ENCODE assay signal across 20 cellular contexts in genomic region chr12:94070520-94070919, GRCh38.
A peak's percentile ranks its signal among the peaks of the same experiment; 100 is the strongest.
DNase-seq lines count a peak whose midpoint lies in the region; ATAC-seq, FAIRE-seq and TF ChIP-seq lines count a peak whose summit lies in the region.
"Had no signal": no experiment of that assay in that cellular context is flagged by ENCODE, and none has a peak within 500 bp of the region (broad histone marks: within the 10 kb centered on the region; RNA-seq: fewer than 3 reads in every experiment).

No MANE protein-coding gene starts in this region.

- no peaks in the 10 kb centered on the region for H4K20me1 ChIP-seq in K562 (replicated peaks; ENCODE audit: control insufficient read depth, insufficient read depth, low read length)
- H4K20me1 ChIP-seq: BLaER1 treated with 17β-estradiol and CSF1 and Interleukin-3, amounts not matched to agents 10 nM and 100 nM had no signal

- 10% methylated on average over 3 of the region's 5 CpGs for WGBS in K562 (ENCODE audit: insufficient coverage, low coverage, missing lambda C conversion rate)

- no peak for FAIRE-seq in K562 (lab: Jason Lieb, UNC)
- FAIRE-seq: G401.6, GM12891, H54 had no signal

- H3K9me3 ChIP-seq in Caco-2, result no peaks in the 10 kb centered on the region
- H3K9me3 ChIP-seq in K562 (replicated peaks; ENCODE audit: control insufficient read depth, insufficient read depth, low read depth, low read length), result no peaks in the 10 kb centered on the region
- no peaks in the 10 kb centered on the region for H3K9me3 ChIP-seq in mucosa of rectum (ENCODE audit: control insufficient read depth in 2 of 2, low read length in 2 of 2)

- no peak overlapping the region for H3K4me3 Mint-ChIP-seq in Caco-2 (ENCODE audit: unreplicated experiment)
- H3K4me3 Mint-ChIP-seq: CD4-positive, CD25-positive, alpha-beta regulatory T cell; IgD-negative memory B cell had no signal

- ATAC-seq in K562, result peak; percentile 58
- no peak for ATAC-seq in GM18858 (IDR thresholded peaks at IDR 0.05; ENCODE audit: unreplicated experiment)
- ATAC-seq in GM21360 (IDR thresholded peaks at IDR 0.05; ENCODE audit: unreplicated experiment), result no peak

- BruUV-seq in Caco-2 (replicated peaks; lab: Mats Ljungman, UMichigan) (no TSS peak), K562 (replicated peaks; lab: Mats Ljungman, UMichigan) (no TSS peak)

- peak; percentile 26 to 57 for DNase-seq in Caco-2
- DNase-seq in LoVo (ENCODE audit: low spot score), result peak; percentile 45
- no peak for DNase-seq in K562 (ENCODE audit: extremely low read depth in 1 of 4, low spot score in 3 of 4)
- DNase-seq in activated CD4-positive, alpha-beta T cell treated with anti-CD3 and anti-CD28 coated beads for 4 hours, result no peak
- DNase-seq in NCI-H748 (lab: John Stamatoyannopoulos, UW; ENCODE audit: unreplicated experiment), result no peak
- DNase-seq: ACHN; Calu3; CD4-positive, CD25-positive, alpha-beta regulatory T cell; DMS 273 treated with DMSO at 0.1 percent for 48 hours; DMS79 treated with DMSO at 0.1 percent for 48 hours; EL; GM23248 had no signal

- no peaks in the 10 kb centered on the region; the same call in 1 of the 2 replicates for H3K27me3 ChIP-seq in Caco-2 (replicated peaks; ENCODE audit: control insufficient read depth, insufficient read depth, low read length)
- H3K27me3 ChIP-seq in K562 (ENCODE audit: control insufficient read depth in 2 of 2, insufficient read depth in 2 of 2, low read length in 2 of 2), result peaks cover 0 to 11% of the 10 kb centered on the region in 2 experiments; a peak in 3 of 5 replicates
- H3K27me3 ChIP-seq in mucosa of rectum (ENCODE audit: control insufficient read depth in 2 of 2, insufficient read depth in 2 of 2, low read length in 2 of 2), result no peaks in the 10 kb centered on the region
- H3K27me3 ChIP-seq: BLaER1 treated with 17β-estradiol and CSF1 and Interleukin-3, amounts not matched to agents 10 nM and 100 nM had no signal

- no peak overlapping the region for H3K9ac ChIP-seq in K562 (ENCODE audit: insufficient read depth in 1 of 2, low read depth in 2 of 2, low read length in 2 of 2)
- no peak overlapping the region for H3K9ac ChIP-seq in mucosa of rectum (ENCODE audit: low read depth in 1 of 2, low read length in 2 of 2)
- H3K9ac ChIP-seq: BLaER1 treated with 17β-estradiol and CSF1 and Interleukin-3, amounts not matched to agents 10 nM and 100 nM; GM23248 had no signal

- no peak overlapping the region for H3K27ac Mint-ChIP-seq in Caco-2 (ENCODE audit: unreplicated experiment)
- H3K27ac Mint-ChIP-seq: IgD-negative memory B cell had no signal

- no peak for TF ChIP-seq POLR2A in K562 (conservative IDR thresholded peaks at IDR 0.05)

- H3K4me1 Mint-ChIP-seq in Caco-2 (ENCODE audit: low read depth, unreplicated experiment), result peaks cover 7% of the 10 kb centered on the region

- H3K4me1 ChIP-seq in Caco-2, result no peaks in the 10 kb centered on the region
- H3K4me1 ChIP-seq in K562 (replicated peaks in 1 of 2; ENCODE audit: control insufficient read depth in 2 of 2, insufficient read depth in 2 of 2, low read length in 2 of 2), result peaks cover 0 to 2% of the 10 kb centered on the region in 2 experiments; a peak in 2 of 5 replicates
- peaks cover 3 to 16% of the 10 kb centered on the region in 2 donors for H3K4me1 ChIP-seq in mucosa of rectum (ENCODE audit: control insufficient read depth in 2 of 2, insufficient read depth in 2 of 2, low read length in 2 of 2)

- H3K9me3 Mint-ChIP-seq in Caco-2 (ENCODE audit: unreplicated experiment), result no peaks in the 10 kb centered on the region

- no peaks in the 10 kb centered on the region for H3K27me3 Mint-ChIP-seq in Caco-2 (ENCODE audit: insufficient read depth, unreplicated experiment)

- CTCF ChIA-PET in Caco-2 (lab: Charles Lee), result interaction anchor here (1.2 kb wide), 1 partner anchor 303 kb away, joined by 3 read pairs; no protein-coding TSS in a partner anchor
- CTCF ChIA-PET in K562 (lab: Yijun Ruan, JAX; ENCODE audit: low intra/inter-chr PET ratio), result no interaction called here

- H3K36me3 ChIP-seq in Caco-2 (ENCODE audit: control insufficient read depth, insufficient read depth, low read length) (no peaks in the 10 kb centered on the region), K562 (ENCODE audit: control insufficient read depth, insufficient read depth, low read length) (no peaks in the 10 kb centered on the region), mucosa of rectum (ENCODE audit: control insufficient read depth in 2 of 2, insufficient read depth in 2 of 2, low read length in 2 of 2) (no peaks in the 10 kb centered on the region)
- H3K36me3 ChIP-seq: BLaER1 treated with 17β-estradiol and CSF1 and Interleukin-3, amounts not matched to agents 10 nM and 100 nM had no signal

- POLR2A ChIA-PET in Caco-2 (lab: Charles Lee), result no interaction called here
- POLR2A ChIA-PET in K562 (lab: Yijun Ruan, JAX), result no interaction called here

- no peaks in the 10 kb centered on the region for H3K9me1 ChIP-seq in K562 (ENCODE audit: control insufficient read depth, insufficient read depth, low read length)

- no peak for TF ChIP-seq CTCF in Caco-2 (IDR thresholded peaks at IDR 0.05; ENCODE audit: insufficient read depth in 1 of 2, low read depth in 1 of 2, low read length in 1 of 2, severe bottlenecking in 1 of 2, unreplicated experiment in 1 of 2)
- TF ChIP-seq CTCF in K562 (IDR thresholded peaks at IDR 0.05 in 2 of 3, conservative IDR thresholded peaks at IDR 0.05 in 1 of 3; ENCODE audit: insufficient read depth in 2 of 3, low read depth in 1 of 3, low read length in 3 of 3), result no peak

- no peaks in the 10 kb centered on the region for H3K79me2 ChIP-seq in K562 (ENCODE audit: control insufficient read depth, insufficient read depth, low read length)

- intact Hi-C loops in Caco-2 (cut with micrococcal nuclease; ENCODE audit: unreplicated experiment) (loop anchor here (10.0 kb wide), 1 partner anchor 186 kb away; no protein-coding TSS in a partner anchor), K562 (cut with micrococcal nuclease) (no loop called here)

- H3K36me3 Mint-ChIP-seq in Caco-2 (ENCODE audit: insufficient read depth, unreplicated experiment), result no peaks in the 10 kb centered on the region
- H3K36me3 Mint-ChIP-seq: CD4-positive, CD25-positive, alpha-beta regulatory T cell; IgD-negative memory B cell had no signal

- TF ChIP-seq EP300 in K562 (IDR thresholded peaks at IDR 0.05; ENCODE audit: low read length), result no peak

- H3K27ac ChIP-seq in K562 (ENCODE audit: extremely low read depth, low read depth, low read length) (no peak overlapping the region), mucosa of rectum (ENCODE audit: low read depth in 2 of 2, low read length in 2 of 2) (peak overlapping the region; percentile 74 to 79)
- H3K27ac ChIP-seq: BLaER1 treated with 17β-estradiol and CSF1 and Interleukin-3, amounts not matched to agents 10 nM and 100 nM; GM23248 had no signal

- no peak for TF ChIP-seq RAD21 in K562 (CRISPR knock-in tag; conservative IDR thresholded peaks at IDR 0.05 in 1 of 2, IDR thresholded peaks at IDR 0.05 in 1 of 2)

- H2AFZ ChIP-seq in K562 (ENCODE audit: low read depth, low read length), result no peak overlapping the region
- H2AFZ ChIP-seq: GM23248 had no signal

- no peak overlapping the region for H3K4me2 ChIP-seq in K562 (ENCODE audit: insufficient read depth, low read length)
- H3K4me2 ChIP-seq: BLaER1 treated with 17β-estradiol and CSF1 and Interleukin-3, amounts not matched to agents 10 nM and 100 nM had no signal

- in situ Hi-C loops in K562 (cut with MboI), result no loop called here

- H3K4me3 ChIP-seq in Caco-2 (ENCODE audit: low read depth, low read length) (no peak overlapping the region), K562 (no peak overlapping the region), mucosa of rectum (ENCODE audit: low read length in 2 of 2) (no peak overlapping the region)
- H3K4me3 ChIP-seq: BLaER1 treated with 17β-estradiol and CSF1 and Interleukin-3, amounts not matched to agents 10 nM and 100 nM; GM23248 had no signal

TF ChIP-seq in K562, 482 proteins besides CTCF, POLR2A, EP300 and RAD21:
- TF ChIP-seq PRPF4 (IDR thresholded peaks at IDR 0.05; ENCODE audit: insufficient read depth, low read depth, low read length, poor library complexity, severe bottlenecking) (no peak), ATF1 (CRISPR knock-in tag; IDR thresholded peaks at IDR 0.05) (no peak), ATF1 (tag; IDR thresholded peaks at IDR 0.05) (no peak), ETS2 (tag; IDR thresholded peaks at IDR 0.05; ENCODE audit: borderline replicate concordance, poor library complexity, severe bottlenecking) (no peak), HNRNPH1 (optimal IDR thresholded peaks at IDR 0.05; ENCODE audit: low read depth, low read length) (no peak), SNRNP70 (optimal IDR thresholded peaks at IDR 0.05; ENCODE audit: low read depth, low read length) (no peak), IRF9 (tag; IDR thresholded peaks at IDR 0.05) (no peak), DMBX1 (CRISPR knock-in tag; IDR thresholded peaks at IDR 0.05; ENCODE audit: borderline replicate concordance) (no peak)

Comparison
In these comparisons a context has a peak if more than half of its experiments do, and no peak if none do; other contexts are left out.
1. DNase-seq: peak in Caco-2 (2 of 2) and LoVo (single experiment); none in K562 (0 of 4), activated CD4-positive, alpha-beta T cell treated with anti-CD3 and anti-CD28 coated beads for 4 hours (0 of 2) and NCI-H748 (single experiment).